ENCODE assay signal across 20 cellular contexts in genomic region chr13:24244802-24245201, GRCh38.
"Had no signal": no experiment of that assay in that cellular context is flagged by ENCODE, and none has a peak within 500 bp of the region (broad histone marks: within the 10 kb centered on the region; RNA-seq: fewer than 3 reads in every experiment).

No MANE protein-coding gene starts in this region.

- H3K9me3 ChIP-seq: left lung, lower lobe of right lung, ovary, suprapubic skin, thoracic aorta, tibial artery, upper lobe of left lung, vagina had no signal

- H3K4me1 ChIP-seq: suprapubic skin, tibial artery, vagina had no signal

- H3K27me3 ChIP-seq: left lung, ovary, suprapubic skin, tibial artery, upper lobe of left lung, vagina had no signal

- H3K27ac ChIP-seq: left lung, lower lobe of right lung, ovary, skin epidermis, suprapubic skin, thoracic aorta, tibial artery, upper lobe of left lung, vagina had no signal

- ATAC-seq: left lung; lower lobe of right lung; naive thymus-derived CD4-positive, alpha-beta T cell; natural killer cell treated with Interleukin-12 subunit alpha and Interleukin-12 subunit beta and Interleukin-15 and Interleukin-18, amount 100 ng/mL, for 72 hours; right cardiac atrium; sciatic nerve; stimulated activated effector memory CD8-positive, alpha-beta T cell treated with anti-CD3 and anti-CD28 coated beads, Interleukin-12 subunit alpha, Interleukin-12 subunit beta, amount 100 ng/mL, for 72 hours had no signal

- DNase-seq: hypothalamus; immature natural killer cell; left lung; lower lobe of right lung; mammary epithelial cell; mesenchymal stem cell; naive thymus-derived CD4-positive, alpha-beta T cell; ovary; right cardiac atrium; stimulated activated CD4-positive, alpha-beta T cell treated with anti-CD3 and anti-CD28 coated beads, Interleukin-4, amount 100 ng/mL, for 24 hours; stimulated activated naive CD4-positive, alpha-beta T cell; tibial artery had no signal

- H3K36me3 ChIP-seq: left lung, lower lobe of right lung, ovary, suprapubic skin, thoracic aorta, tibial artery, upper lobe of left lung, vagina had no signal

- H3K4me3 ChIP-seq: left lung, lower lobe of right lung, ovary, skin epidermis, suprapubic skin, thoracic aorta, tibial artery, upper lobe of left lung, vagina had no signal
